Comparison of ENCODE assay signal across 9 cellular contexts in the genomic region with DNA sequence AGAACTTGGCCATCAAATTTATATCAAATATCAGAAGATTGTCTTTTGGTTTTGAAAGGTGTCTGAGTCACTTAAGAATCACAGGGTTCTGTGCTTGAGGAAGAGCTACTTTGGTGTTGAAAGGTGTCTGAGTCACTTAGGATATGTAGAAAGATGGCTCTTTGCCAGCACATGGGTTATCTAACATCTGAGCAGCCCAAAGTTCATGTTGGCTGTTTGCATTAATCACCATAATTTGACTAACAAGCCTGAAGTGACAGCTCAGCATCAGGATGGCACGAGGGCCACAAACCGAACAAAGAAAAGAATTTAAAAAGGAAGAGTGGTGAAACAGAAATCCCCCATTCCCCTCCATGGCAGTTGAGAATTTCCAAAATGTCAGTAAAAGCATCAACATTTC.
DNase-seq lines count a peak whose midpoint lies in the region; ATAC-seq and TF ChIP-seq lines count a peak whose summit lies in the region.
"Had no signal": no experiment of that assay in that cellular context is flagged by ENCODE, and none has a peak within 500 bp of the region (broad histone marks: within the 10 kb centered on the region; RNA-seq: fewer than 3 reads in every experiment).

No MANE protein-coding gene starts in this region.

- POLR2A ChIA-PET in naive thymus-derived CD4-positive, alpha-beta T cell (lab: Charles Lee) = no interaction called here

- TF ChIP-seq CTCF in Calu3 (IDR thresholded peaks at IDR 0.05; ENCODE audit: unreplicated experiment) (no peak), thyroid gland (IDR thresholded peaks at IDR 0.05) (no peak)

- BruUV-seq in Calu3 (replicated peaks; lab: Mats Ljungman, UMichigan) = no TSS peak

- DNase-seq in Calu3 (peak; percentile 20), HuH-7 (ENCODE audit: low spot score) (peak; percentile 24), activated T-cell treated with anti-CD3 and anti-CD28 coated beads for 4 hours (peak; percentile 17), anterior cingulate cortex (lab: John Stamatoyannopoulos, UW) (no peak), thyroid gland (no peak)
- DNase-seq in naive thymus-derived CD4-positive, alpha-beta T cell = no peak

- intact Hi-C loops in Calu3 (cut with micrococcal nuclease; ENCODE audit: unreplicated experiment) = no loop called here
- intact Hi-C loops in naive thymus-derived CD4-positive, alpha-beta T cell (cut with micrococcal nuclease) = no loop called here
- intact Hi-C loops in thyroid gland (cut with DNase I) = no loop called here

- CTCF ChIA-PET in Calu3 (lab: Charles Lee) = interaction anchor here (0.6 kb wide), 1 partner anchor 370 kb away, joined by 6 read pairs; no protein-coding TSS in a partner anchor
- CTCF ChIA-PET in naive thymus-derived CD4-positive, alpha-beta T cell (lab: Charles Lee) = no interaction called here

- H3K36me3 Mint-ChIP-seq in Calu3 (ENCODE audit: insufficient read depth, unreplicated experiment) = no peaks in the 10 kb centered on the region
- no peaks in the 10 kb centered on the region for H3K36me3 Mint-ChIP-seq in naive thymus-derived CD4-positive, alpha-beta T cell

- no peaks in the 10 kb centered on the region for H3K4me1 ChIP-seq in naive thymus-derived CD4-positive, alpha-beta T cell (ENCODE audit: control insufficient read depth in 2 of 2, insufficient read depth in 2 of 2, low read length in 2 of 2)
- H3K4me1 ChIP-seq in thyroid gland = no peaks in the 10 kb centered on the region

- H3K4me3 Mint-ChIP-seq in Calu3 (ENCODE audit: low read depth, unreplicated experiment) = no peak overlapping the region
- H3K4me3 Mint-ChIP-seq in naive thymus-derived CD4-positive, alpha-beta T cell = no peak overlapping the region
- H3K4me3 Mint-ChIP-seq: neural crest cell had no signal

- ATAC-seq in naive thymus-derived CD4-positive, alpha-beta T cell = peak; percentile 34
- ATAC-seq in GM21515 (IDR thresholded peaks at IDR 0.05; ENCODE audit: unreplicated experiment) (no peak), HG02852 (IDR thresholded peaks at IDR 0.05; ENCODE audit: unreplicated experiment) (no peak)

- WGBS in thyroid gland, 2 donors = 87 to 94% methylated on average over 2 of the region's 2 CpGs

- H3K36me3 ChIP-seq in naive thymus-derived CD4-positive, alpha-beta T cell (ENCODE audit: control insufficient read depth in 2 of 3, insufficient read depth in 3 of 3, low read length in 3 of 3) = no peaks in the 10 kb centered on the region
- H3K36me3 ChIP-seq in thyroid gland = no peaks in the 10 kb centered on the region

- H3K4me1 Mint-ChIP-seq in Calu3 (ENCODE audit: low read depth, unreplicated experiment) = peaks cover 10% of the 10 kb centered on the region
- peaks cover 0 to 7% (median 4%) of the 10 kb centered on the region in 7 donors for H3K4me1 Mint-ChIP-seq in naive thymus-derived CD4-positive, alpha-beta T cell

- no peak overlapping the region for H3K27ac ChIP-seq in naive thymus-derived CD4-positive, alpha-beta T cell (ENCODE audit: low read depth, low read length)
- no peak overlapping the region for H3K27ac ChIP-seq in thyroid gland

- peaks cover 8% of the 10 kb centered on the region for H3K27me3 Mint-ChIP-seq in Calu3 (ENCODE audit: unreplicated experiment)
- H3K27me3 Mint-ChIP-seq in naive thymus-derived CD4-positive, alpha-beta T cell = peaks cover 0 to 7% (median 4%) of the 10 kb centered on the region in 5 donors

- no peaks in the 10 kb centered on the region for H3K9me3 Mint-ChIP-seq in Calu3 (ENCODE audit: low read depth, unreplicated experiment)
- H3K9me3 Mint-ChIP-seq in naive thymus-derived CD4-positive, alpha-beta T cell = no peaks in the 10 kb centered on the region
- H3K9me3 Mint-ChIP-seq: neural crest cell had no signal

- no peak overlapping the region for H3K27ac Mint-ChIP-seq in Calu3 (ENCODE audit: unreplicated experiment)
- no peak overlapping the region for H3K27ac Mint-ChIP-seq in naive thymus-derived CD4-positive, alpha-beta T cell

- no peak overlapping the region for H3K4me3 ChIP-seq in naive thymus-derived CD4-positive, alpha-beta T cell (ENCODE audit: low read length)
- H3K4me3 ChIP-seq in thyroid gland (replicated peaks in 1 of 3) = no peak overlapping the region

- no peaks in the 10 kb centered on the region for H3K27me3 ChIP-seq in naive thymus-derived CD4-positive, alpha-beta T cell (ENCODE audit: control insufficient read depth in 2 of 2, insufficient read depth in 2 of 2, low read length in 2 of 2)
- no peaks in the 10 kb centered on the region for H3K27me3 ChIP-seq in thyroid gland

- no peaks in the 10 kb centered on the region for H3K9me3 ChIP-seq in naive thymus-derived CD4-positive, alpha-beta T cell (ENCODE audit: control insufficient read depth in 2 of 3, low read length in 3 of 3)
- no peaks in the 10 kb centered on the region for H3K9me3 ChIP-seq in thyroid gland

- no peak for TF ChIP-seq POLR2A in thyroid gland (IDR thresholded peaks at IDR 0.05)

Comparison
In these comparisons a context has a peak if more than half of its experiments do, and no peak if none do; other contexts are left out.
1. DNase-seq: peak in Calu3 (single experiment), HuH-7 (single experiment) and activated T-cell treated with anti-CD3 and anti-CD28 coated beads for 4 hours (single experiment); none in naive thymus-derived CD4-positive, alpha-beta T cell (0 of 9), anterior cingulate cortex (0 of 58) and thyroid gland (0 of 2).